8 cellular contexts compared by ENCODE assay signal in genomic region chr1:223713546-223714420, GRCh38. TPM values are rescaled to one million over a fixed set of nuclear protein-coding genes. Genes with fewer than 3 reads are reported as not detected.
DNase-seq lines count a peak whose midpoint lies in the region; ATAC-seq and TF ChIP-seq lines count a peak whose summit lies in the region.

No MANE protein-coding gene starts in this region.

- H3K4me1 ChIP-seq in IMR-90 (ENCODE audit: control insufficient read depth, insufficient read depth, low read length), result peaks cover 36% of the 10 kb centered on the region

- peak overlapping the region; percentile 62 for H2BK20ac ChIP-seq in IMR-90 (ENCODE audit: low read depth, low read length)

- H3K9me1 ChIP-seq in IMR-90 (ENCODE audit: insufficient read depth, low read length), result peaks cover 14% of the 10 kb centered on the region

- peaks cover 17 to 69% of the 10 kb centered on the region in 2 experiments for H3K79me1 ChIP-seq in IMR-90 (ENCODE audit: low read depth in 1 of 2, low read length in 2 of 2)

- H4K5ac ChIP-seq in IMR-90 (ENCODE audit: low read depth, low read length), result peak overlapping the region; percentile 56; the same call in 1 of the 2 replicates

- CTCF ChIA-PET in IMR-90 (lab: Yijun Ruan, JAX), result interaction anchor here (3.5 kb wide), 1 partner anchor 36 kb away, joined by 21 read pairs; no protein-coding TSS in a partner anchor

- peak overlapping the region; percentile 91 for H3K4me3 ChIP-seq in AG10803 (ENCODE audit: low read length)
- peak overlapping the region; percentile 99 for H3K4me3 ChIP-seq in IMR-90 (ENCODE audit: insufficient read depth, low read depth, low read length)

- peak overlapping the region; percentile 99 for H2AK9ac ChIP-seq in IMR-90 (replicated peaks; ENCODE audit: low read depth, low read length, poor library complexity)

- peak overlapping the region; percentile 96 for H3K9ac ChIP-seq in IMR-90 (ENCODE audit: low read depth, low read length)

- peak overlapping the region; percentile 85 for H2BK120ac ChIP-seq in IMR-90 (ENCODE audit: low read depth, low read length)

- WGBS in IMR-90 (ENCODE audit: extremely low coverage in 2 of 2, insufficient read length in 1 of 2), 2 experiments, result 18% methylated on average over 4 of the region's 7 CpGs; no CpG with 5 or more reads in 1 of the 2 experiments

- H3K27me3 ChIP-seq in IMR-90 (ENCODE audit: control insufficient read depth, insufficient read depth, low read length), result no peaks in the 10 kb centered on the region

- peak overlapping the region; percentile 90 for H3K4me2 ChIP-seq in IMR-90 (ENCODE audit: low read depth, low read length)

- intact Hi-C loops in IMR-90 (cut with micrococcal nuclease), result loop anchor here (1.0 kb wide), 1 partner anchor 8 kb away; no protein-coding TSS in a partner anchor

- H3K36me3 Mint-ChIP-seq in central memory CD8-positive, alpha-beta T cell (ENCODE audit: insufficient read depth), result peaks cover 26% of the 10 kb centered on the region

- dilution Hi-C loops in IMR-90 (cut with HindIII; ENCODE audit: low sequenced_read_pairs, unreplicated experiment), result no loop called here

- peaks cover 40% of the 10 kb centered on the region for H4K20me1 ChIP-seq in IMR-90 (ENCODE audit: insufficient read depth, low read length)

- H4K91ac ChIP-seq in IMR-90 (ENCODE audit: insufficient read depth, low read depth, low read length), result peak overlapping the region; percentile 83

- H3K4me1 Mint-ChIP-seq in central memory CD8-positive, alpha-beta T cell, result peaks cover 65% of the 10 kb centered on the region

- peak overlapping the region; percentile 98 for H3K23ac ChIP-seq in IMR-90 (ENCODE audit: low read depth, low read length)

- H3K27me3 Mint-ChIP-seq in central memory CD8-positive, alpha-beta T cell, result no peaks in the 10 kb centered on the region

- no peak overlapping the region for H2AFZ ChIP-seq in IMR-90 (replicated peaks; ENCODE audit: low read length, poor library complexity)

- no peak for TF ChIP-seq RAD21 in IMR-90 (IDR thresholded peaks at IDR 0.05; ENCODE audit: low read length)

- no TSS peak for BruUV-seq in IMR-90 (replicated peaks; lab: Mats Ljungman, UMichigan)

- DNase-seq in AG10803 (ENCODE audit: low read depth) (no peak), IMR-90 (peak; percentile 26), myocyte (ENCODE audit: low read depth) (peak; percentile 33), AG08396 (ENCODE audit: low spot score) (no peak), cerebellar cortex (ENCODE audit: low spot score) (no peak), Kasumi-1 (lab: John Stamatoyannopoulos, UW) (no peak)
- no peak for DNase-seq in central memory CD8-positive, alpha-beta T cell (ENCODE audit: low spot score in 2 of 2)
- DNase-seq in stimulated activated CD4-positive, alpha-beta T cell treated with anti-CD3 and anti-CD28 coated beads, Interleukin-4, amount 100 ng/mL, for 1 hour, result no peak

- peak overlapping the region; percentile 77 for H3K4me3 Mint-ChIP-seq in central memory CD8-positive, alpha-beta T cell

- H3K9me3 ChIP-seq in IMR-90 (ENCODE audit: control insufficient read depth, insufficient read depth, low read length), result no peaks in the 10 kb centered on the region

- H3K56ac ChIP-seq in IMR-90 (ENCODE audit: extremely low read depth, insufficient read depth, low read length), result peak overlapping the region; percentile 91

- H3K9me3 Mint-ChIP-seq in central memory CD8-positive, alpha-beta T cell, result no peaks in the 10 kb centered on the region

- peak overlapping the region; percentile 79 for H3K27ac Mint-ChIP-seq in central memory CD8-positive, alpha-beta T cell (ENCODE audit: low read depth)

- peak overlapping the region; percentile 99 for H3K27ac ChIP-seq in IMR-90 (ENCODE audit: insufficient read depth, low read length)

- POLR2A ChIA-PET in IMR-90 (lab: Charles Lee; ENCODE audit: unreplicated experiment), result interaction anchor here (0.6 kb wide), 1 partner anchor 999 kb away, joined by 27 read pairs; no protein-coding TSS in a partner anchor

- H4K8ac ChIP-seq in IMR-90 (ENCODE audit: low read depth in 2 of 2, low read length in 2 of 2), result peak overlapping the region; percentile 64 to 89

- in situ Hi-C loops in IMR-90 (cut with MboI; ENCODE audit: low sequenced_read_pairs), result no loop called here

- TF ChIP-seq CTCF in AG10803 (conservative IDR thresholded peaks at IDR 0.05; ENCODE audit: low read length) (no peak), IMR-90 (conservative IDR thresholded peaks at IDR 0.05; ENCODE audit: low read depth, low read length) (no peak)

- ATAC-seq in IMR-90 (ENCODE audit: low read depth), result no peak
- ATAC-seq in central memory CD8-positive, alpha-beta T cell (replicated peaks; ENCODE audit: extremely low read depth, poor library complexity, severe bottlenecking), result peak; percentile 10

- peak overlapping the region; percentile 87; the same call in 2 of the 3 replicates for H2BK15ac ChIP-seq in IMR-90 (ENCODE audit: low read depth, low read length)

- H2BK5ac ChIP-seq in IMR-90 (ENCODE audit: low read depth, low read length, poor library complexity, severe bottlenecking), result peak overlapping the region; percentile 99

- H3K14ac ChIP-seq in IMR-90 (replicated peaks; ENCODE audit: low read depth, low read length), result peak overlapping the region; percentile 95

- H3K4ac ChIP-seq in IMR-90 (ENCODE audit: low read depth, low read length), result peak overlapping the region; percentile 97

- H3K36me3 ChIP-seq in IMR-90 (ENCODE audit: control insufficient read depth, insufficient read depth, low read length), result peaks cover 18% of the 10 kb centered on the region

- peak overlapping the region; percentile 84 for H2AK5ac ChIP-seq in IMR-90 (ENCODE audit: low read depth, low read length)

- peak overlapping the region; percentile 75 for H3K18ac ChIP-seq in IMR-90 (ENCODE audit: low read depth, low read length)

- TF ChIP-seq POLR2A in IMR-90 (IDR thresholded peaks at IDR 0.05; ENCODE audit: low read depth, low read length), result no peak

TF ChIP-seq in IMR-90, 13 proteins besides CTCF, POLR2A, EP300 and RAD21:
- TF ChIP-seq BHLHE40 (IDR thresholded peaks at IDR 0.05; ENCODE audit: low read depth, low read length), result no peak
- TF ChIP-seq MAZ (IDR thresholded peaks at IDR 0.05; ENCODE audit: borderline replicate concordance, low read depth, low read length), result no peak
- TF ChIP-seq RCOR1 (IDR thresholded peaks at IDR 0.05; ENCODE audit: insufficient replicate concordance, low read length), result no peak

RNA-seq across cellular contexts. Expression of gene CAPN2, which starts 1.4 kb away (rescaled TPM):
- total RNA-seq in IMR-90 (2012; rRNA removed) (430 and 460 TPM in 2 replicates), myocyte (199 and 234 TPM in 2 replicates)
- polyA plus RNA-seq in IMR-90 (2012; rRNA removed), result 333 and 339 TPM in 2 replicates
- 193 and 197 TPM in 2 replicates for polyA plus RNA-seq in IMR-90 (2012; cell fraction: cytosol; rRNA removed)
- polyA plus RNA-seq in IMR-90 (2012; cell fraction: nucleus; rRNA removed; ENCODE audit: low replicate concordance), result 292 and 717 TPM in 2 replicates
- 267 TPM for polyA plus RNA-seq in myocyte (2012)

RNA-seq across cellular contexts. Expression of gene CAPN8, which starts 48.3 kb away (rescaled TPM):
- total RNA-seq in IMR-90 (2012; rRNA removed), result not detected in 2 replicates
- not detected in 2 replicates for polyA plus RNA-seq in IMR-90 (2012; rRNA removed)
- polyA plus RNA-seq in IMR-90 (2012; cell fraction: cytosol; rRNA removed), result not detected in 2 replicates
- polyA plus RNA-seq in IMR-90 (2012; cell fraction: nucleus; rRNA removed; ENCODE audit: low replicate concordance), result 0.08 TPM in 1 of 2 replicates, not detected in the other
- 0.47 TPM in 1 of 2 replicates, not detected in the other for total RNA-seq in myocyte
- polyA plus RNA-seq in myocyte (2012), result 0.13 TPM

Comparison
In these comparisons a context has a peak if more than half of its experiments do, and no peak if none do; other contexts are left out.
1. DNase-seq: peak in IMR-90 (single experiment) and myocyte (single experiment); none in AG10803 (single experiment), central memory CD8-positive, alpha-beta T cell (0 of 2), AG08396 (single experiment), stimulated activated CD4-positive, alpha-beta T cell treated with anti-CD3 and anti-CD28 coated beads, Interleukin-4, amount 100 ng/mL, for 1 hour (single experiment), cerebellar cortex (single experiment) and Kasumi-1 (0 of 2).